In genomic region chr22:15721884-15722283, GRCh38 we compare ENCODE assay signal across 6 cellular contexts. TPM values are rescaled to one million over a fixed set of nuclear protein-coding genes. Genes with fewer than 3 reads are reported as not detected.
"Had no signal": no experiment of that assay in that cellular context is flagged by ENCODE, and none has a peak within 500 bp of the region (broad histone marks: within the 10 kb centered on the region; RNA-seq: fewer than 3 reads in every experiment).

No MANE protein-coding gene starts in this region.

RNA-seq across cellular contexts. Expression of gene POTEH, which starts 32.1 kb away (rescaled TPM):
- total RNA-seq: GM23248, GM23338, H1, H7, H9, HFFc6 had no signal
- polyA plus RNA-seq: GM23248, GM23338, H1 had no signal
